ENCODE assay signal across 8 cellular contexts in genomic region chr10:114519306-114519669, GRCh38.
DNase-seq lines count a peak whose midpoint lies in the region; ATAC-seq lines count a peak whose summit lies in the region.

No MANE protein-coding gene starts in this region.

- H3K4me1 ChIP-seq in subcutaneous abdominal adipose tissue (ENCODE audit: control insufficient read depth in 5 of 5, insufficient read depth in 5 of 5, low read length in 5 of 5): peaks cover 0 to 34% (median 6%) of the 10 kb centered on the region in 5 donors

- ATAC-seq in activated CD4-positive, alpha-beta T cell treated with anti-CD3 and anti-CD28 coated beads for 36 hours: no peak
- no peak for ATAC-seq in activated naive CD8-positive, alpha-beta T cell treated with anti-CD3 and anti-CD28 coated beads, Interleukin-2, amount 10 ng/mL, durations not matched to agents 7 days and 5 days (ENCODE audit: low read depth)
- no peak for ATAC-seq in HG03521 (IDR thresholded peaks at IDR 0.05; ENCODE audit: unreplicated experiment)
- no peak for ATAC-seq in GM19467 (IDR thresholded peaks at IDR 0.05; ENCODE audit: unreplicated experiment)

- peaks cover 97% of the 10 kb centered on the region for H3K4me1 Mint-ChIP-seq in activated CD4-positive, alpha-beta T cell treated with anti-CD3 and anti-CD28 coated beads for 36 hours
- peaks cover 85% of the 10 kb centered on the region for H3K4me1 Mint-ChIP-seq in activated naive CD8-positive, alpha-beta T cell treated with anti-CD3 and anti-CD28 coated beads, Interleukin-2, amount 10 ng/mL, durations not matched to agents 7 days and 5 days

- DNase-seq in activated CD4-positive, alpha-beta T cell treated with anti-CD3 and anti-CD28 coated beads for 36 hours: peak; percentile 42
- no peak for DNase-seq in activated CD4-positive, alpha-beta T cell treated with anti-CD3 and anti-CD28 coated beads for 4 hours
- DNase-seq in activated naive CD8-positive, alpha-beta T cell treated with anti-CD3 and anti-CD28 coated beads, Interleukin-2, amount 10 ng/mL, durations not matched to agents 7 days and 5 days: no peak
- DNase-seq in kidney tubule cell (ENCODE audit: low spot score): peak; percentile 72
- no peak for DNase-seq in SW 1271 (lab: John Stamatoyannopoulos, UW)

- POLR2A ChIA-PET in activated CD4-positive, alpha-beta T cell treated with anti-CD3 and anti-CD28 coated beads for 36 hours (lab: Charles Lee): interaction anchor here (1.0 to 3.1 kb wide), 4 partner anchors 7 to 22 kb away, joined by 3 to 11 read pairs (median 4); no protein-coding TSS in a partner anchor
- POLR2A ChIA-PET in activated naive CD8-positive, alpha-beta T cell treated with anti-CD3 and anti-CD28 coated beads, Interleukin-2, amount 10 ng/mL, durations not matched to agents 7 days and 5 days (lab: Charles Lee): interaction anchor here (0.5 to 15.6 kb wide), 3 partner anchors 6 to 280 kb away, joined by 3 to 387 read pairs (median 67); partner anchors contain the start of gene VWA2

- peak overlapping the region; percentile 54 for H3K27ac ChIP-seq in subcutaneous abdominal adipose tissue (ENCODE audit: low read depth, low read length)

- H3K4me3 ChIP-seq in subcutaneous abdominal adipose tissue (ENCODE audit: low read depth in 1 of 5, low read length in 5 of 5): no peak overlapping the region

- peaks cover 0 to 8% (median 0%) of the 10 kb centered on the region in 5 donors for H3K36me3 ChIP-seq in subcutaneous abdominal adipose tissue (ENCODE audit: control insufficient read depth in 5 of 5, insufficient read depth in 5 of 5, low read length in 5 of 5)

- CTCF ChIA-PET in activated CD4-positive, alpha-beta T cell treated with anti-CD3 and anti-CD28 coated beads for 36 hours (lab: Charles Lee): interaction anchor here (0.7 to 16.1 kb wide), 8 partner anchors 12 to 360 kb away, joined by 3 to 187 read pairs (median 8); no protein-coding TSS in a partner anchor

- H3K4me3 Mint-ChIP-seq in activated CD4-positive, alpha-beta T cell treated with anti-CD3 and anti-CD28 coated beads for 36 hours: peak overlapping the region; percentile 46
- H3K4me3 Mint-ChIP-seq in activated naive CD8-positive, alpha-beta T cell treated with anti-CD3 and anti-CD28 coated beads, Interleukin-2, amount 10 ng/mL, durations not matched to agents 7 days and 5 days: peak overlapping the region; percentile 58

- H3K27me3 Mint-ChIP-seq in activated CD4-positive, alpha-beta T cell treated with anti-CD3 and anti-CD28 coated beads for 36 hours: no peaks in the 10 kb centered on the region
- H3K27me3 Mint-ChIP-seq in activated naive CD8-positive, alpha-beta T cell treated with anti-CD3 and anti-CD28 coated beads, Interleukin-2, amount 10 ng/mL, durations not matched to agents 7 days and 5 days: no peaks in the 10 kb centered on the region

- no peaks in the 10 kb centered on the region for H3K27me3 ChIP-seq in subcutaneous abdominal adipose tissue (ENCODE audit: control insufficient read depth in 5 of 5, insufficient read depth in 4 of 5, low read length in 5 of 5)

- intact Hi-C loops in activated CD4-positive, alpha-beta T cell treated with anti-CD3 and anti-CD28 coated beads for 36 hours (cut with DNase I, micrococcal nuclease): no loop called here

- no peaks in the 10 kb centered on the region for H3K9me3 Mint-ChIP-seq in activated CD4-positive, alpha-beta T cell treated with anti-CD3 and anti-CD28 coated beads for 36 hours (ENCODE audit: low read depth)
- no peaks in the 10 kb centered on the region for H3K9me3 Mint-ChIP-seq in activated naive CD8-positive, alpha-beta T cell treated with anti-CD3 and anti-CD28 coated beads, Interleukin-2, amount 10 ng/mL, durations not matched to agents 7 days and 5 days

- no peaks in the 10 kb centered on the region for H3K9me3 ChIP-seq in subcutaneous abdominal adipose tissue (ENCODE audit: control insufficient read depth in 5 of 5, low read length in 5 of 5)

- H3K36me3 Mint-ChIP-seq in activated CD4-positive, alpha-beta T cell treated with anti-CD3 and anti-CD28 coated beads for 36 hours (ENCODE audit: low read depth): peaks cover 4% of the 10 kb centered on the region
- H3K36me3 Mint-ChIP-seq in activated naive CD8-positive, alpha-beta T cell treated with anti-CD3 and anti-CD28 coated beads, Interleukin-2, amount 10 ng/mL, durations not matched to agents 7 days and 5 days: peaks cover 16% of the 10 kb centered on the region

- peak overlapping the region; percentile 92 for H3K27ac Mint-ChIP-seq in activated CD4-positive, alpha-beta T cell treated with anti-CD3 and anti-CD28 coated beads for 36 hours
- H3K27ac Mint-ChIP-seq in activated naive CD8-positive, alpha-beta T cell treated with anti-CD3 and anti-CD28 coated beads, Interleukin-2, amount 10 ng/mL, durations not matched to agents 7 days and 5 days: peak overlapping the region; percentile 87

- H3K9ac ChIP-seq in subcutaneous abdominal adipose tissue (ENCODE audit: low read length in 5 of 5): no peak overlapping the region

Comparison
In these comparisons a context has a peak if more than half of its experiments do, and no peak if none do; other contexts are left out.
1. DNase-seq: peak in activated CD4-positive, alpha-beta T cell treated with anti-CD3 and anti-CD28 coated beads for 36 hours (single experiment) and kidney tubule cell (single experiment); none in activated CD4-positive, alpha-beta T cell treated with anti-CD3 and anti-CD28 coated beads for 4 hours (0 of 2), activated naive CD8-positive, alpha-beta T cell treated with anti-CD3 and anti-CD28 coated beads, Interleukin-2, amount 10 ng/mL, durations not matched to agents 7 days and 5 days (single experiment) and SW 1271 (0 of 2).